In the genomic region with DNA sequence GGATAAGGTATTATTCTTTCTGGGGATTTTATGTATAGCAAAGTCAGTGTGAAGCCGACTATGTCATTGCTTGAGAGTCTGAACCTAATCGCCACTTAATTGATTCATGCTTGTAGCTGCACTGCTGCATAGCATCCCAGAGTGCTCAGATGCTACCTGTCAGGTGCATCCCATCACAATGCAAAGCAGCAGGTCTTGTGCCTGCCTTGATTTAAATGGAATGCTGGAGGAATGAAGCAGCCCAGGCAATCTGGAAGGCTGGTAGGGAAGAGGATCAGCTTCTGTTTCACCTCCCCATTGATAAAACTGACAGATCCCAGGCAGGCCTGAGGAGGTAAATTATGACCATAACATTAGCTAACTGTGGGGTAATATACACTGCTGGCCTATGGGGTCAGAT, we compare ENCODE assay signal across 1 cellular context.
A peak's percentile ranks its signal among the peaks of the same experiment; 100 is the strongest.
TF ChIP-seq lines count a peak whose summit lies in the region.

No MANE protein-coding gene starts in this region.

TF ChIP-seq in K562, 482 proteins besides CTCF, POLR2A, EP300 and RAD21 (continued from another document):
- peak; percentile 18 for TF ChIP-seq MEIS2 (IDR thresholded peaks at IDR 0.05; ENCODE audit: partially characterized antibody)
